22 cellular contexts compared by ENCODE assay signal in the genomic region with DNA sequence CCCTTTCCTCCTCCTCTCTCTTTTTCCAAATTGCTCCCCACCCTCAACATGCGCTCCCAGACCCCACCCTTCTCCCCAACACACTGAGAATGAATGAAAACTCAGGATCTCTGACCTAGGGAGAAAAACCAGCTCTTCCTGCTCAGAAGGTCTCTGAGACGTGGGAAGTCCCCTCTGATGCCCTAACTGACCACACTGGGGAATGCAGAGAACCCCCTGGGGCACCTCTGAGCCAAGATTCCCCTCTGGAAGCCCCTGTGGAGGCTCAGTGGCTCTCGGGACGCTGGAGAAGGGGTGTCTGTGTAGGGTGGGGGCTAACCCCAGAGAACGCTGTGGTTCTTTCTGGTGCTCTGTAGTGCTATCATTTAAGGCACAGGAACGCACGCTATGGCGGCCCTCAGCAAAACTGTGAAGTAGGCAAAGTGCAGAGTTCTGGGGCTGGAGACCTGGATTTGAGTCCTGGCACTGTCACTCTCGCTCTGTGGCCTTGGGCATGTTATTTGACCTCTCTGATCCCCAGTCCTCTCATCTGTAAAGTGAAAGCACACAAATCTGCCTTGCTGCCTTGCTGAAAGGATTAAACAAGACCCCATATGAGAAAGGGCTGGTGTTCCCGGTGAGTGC. TPM values are rescaled to one million over a fixed set of nuclear protein-coding genes. Genes with fewer than 3 reads are reported as not detected.
DNase-seq lines count a peak whose midpoint lies in the region; ATAC-seq and TF ChIP-seq lines count a peak whose summit lies in the region.
"Had no signal": no experiment of that assay in that cellular context is flagged by ENCODE, and none has a peak within 500 bp of the region (broad histone marks: within the 10 kb centered on the region; RNA-seq: fewer than 3 reads in every experiment).

No MANE protein-coding gene starts in this region.

- peak overlapping the region; percentile 97; the same call in 2 of the 3 replicates for H2BK15ac ChIP-seq in IMR-90 (ENCODE audit: low read depth, low read length)
- peak overlapping the region; percentile 38 for H2BK15ac ChIP-seq in mesenchymal stem cell (ENCODE audit: low read depth, poor library complexity, severe bottlenecking)

- H2BK5ac ChIP-seq in IMR-90 (ENCODE audit: low read depth, low read length, poor library complexity, severe bottlenecking) (peak overlapping the region; percentile 81), mesenchymal stem cell (ENCODE audit: low read depth, low read length, poor library complexity, severe bottlenecking) (peak overlapping the region; percentile 19)

- peaks cover 21% of the 10 kb centered on the region for H3K36me3 ChIP-seq in IMR-90 (ENCODE audit: control insufficient read depth, insufficient read depth, low read length)
- H3K36me3 ChIP-seq in mesenchymal stem cell (ENCODE audit: control insufficient read depth in 1 of 2, insufficient read depth in 2 of 2, low read depth in 1 of 2, low read length in 2 of 2), result peaks cover 0 to 5% of the 10 kb centered on the region in 2 experiments
- H3K36me3 ChIP-seq: BLaER1 treated with 17β-estradiol and CSF1 and Interleukin-3, amounts not matched to agents 10 nM and 100 nM had no signal

- H4K8ac ChIP-seq in IMR-90 (ENCODE audit: low read depth in 2 of 2, low read length in 2 of 2), result peak overlapping the region; percentile 90 to 96
- peak overlapping the region; percentile 59 for H4K8ac ChIP-seq in mesenchymal stem cell (ENCODE audit: low read length)

- no peaks in the 10 kb centered on the region; the same call in 1 of the 2 replicates for H4K20me1 ChIP-seq in IMR-90 (ENCODE audit: insufficient read depth, low read length)

- H2AFZ ChIP-seq in IMR-90 (replicated peaks; ENCODE audit: low read length, poor library complexity), result peak overlapping the region; percentile 2
- no peak overlapping the region for H2AFZ ChIP-seq in mesenchymal stem cell (ENCODE audit: low read depth, low read length)
- H2AFZ ChIP-seq: hepatocyte had no signal

- peak overlapping the region; percentile 25; the same call in 1 of the 2 replicates for H3K18ac ChIP-seq in IMR-90 (ENCODE audit: low read depth, low read length)
- peak overlapping the region; percentile 83 to 90 for H3K18ac ChIP-seq in mesenchymal stem cell (ENCODE audit: low read depth in 1 of 2, low read length in 2 of 2)

- peak overlapping the region; percentile 98 for H2BK20ac ChIP-seq in IMR-90 (ENCODE audit: low read depth, low read length)

- H3K27me3 ChIP-seq in IMR-90 (ENCODE audit: control insufficient read depth, insufficient read depth, low read length) (no peaks in the 10 kb centered on the region), mesenchymal stem cell (ENCODE audit: control insufficient read depth in 1 of 2, insufficient read depth in 1 of 2, low read length in 2 of 2) (no peaks in the 10 kb centered on the region)
- H3K27me3 ChIP-seq: right lobe of liver had no signal

- H3K4ac ChIP-seq in IMR-90 (ENCODE audit: low read depth, low read length) (peak overlapping the region; percentile 95), mesenchymal stem cell (ENCODE audit: low read depth in 1 of 2, low read length in 2 of 2) (peak overlapping the region; percentile 79 to 92)

- H2BK12ac ChIP-seq in mesenchymal stem cell (ENCODE audit: low read length in 2 of 2), result peak overlapping the region; percentile 84 to 99

- H3K14ac ChIP-seq in IMR-90 (replicated peaks; ENCODE audit: low read depth, low read length), result peak overlapping the region; percentile 92
- peak overlapping the region in 1 of 2 experiments; percentile 64 for H3K14ac ChIP-seq in mesenchymal stem cell (ENCODE audit: low read length in 2 of 2)

- TF ChIP-seq POLR2A in IMR-90 (IDR thresholded peaks at IDR 0.05; ENCODE audit: low read depth, low read length), result no peak

- H3K9ac ChIP-seq in IMR-90 (ENCODE audit: low read depth, low read length) (no peak overlapping the region; the same call in 1 of the 2 replicates), mesenchymal stem cell (ENCODE audit: low read length) (no peak overlapping the region)
- H3K9ac ChIP-seq: BLaER1 treated with 17β-estradiol and CSF1 and Interleukin-3, amounts not matched to agents 10 nM and 100 nM had no signal

- BruUV-seq in IMR-90 (replicated peaks; lab: Mats Ljungman, UMichigan), result no TSS peak

- H3K9me3 ChIP-seq in IMR-90 (ENCODE audit: control insufficient read depth, insufficient read depth, low read length), result no peaks in the 10 kb centered on the region
- no peaks in the 10 kb centered on the region for H3K9me3 ChIP-seq in mesenchymal stem cell (ENCODE audit: control insufficient read depth, low read length)
- H3K9me3 ChIP-seq: BLaER1 treated with 17β-estradiol and CSF1 and Interleukin-3, amounts not matched to agents 10 nM and 100 nM; right lobe of liver had no signal

- DNase-seq in IMR-90 (no peak), mesenchymal stem cell (peak; percentile 57), substantia nigra (lab: John Stamatoyannopoulos, UW) (no peak), T-helper 9 cell (no peak), NCI-H526 (lab: John Stamatoyannopoulos, UW) (no peak), H4 (ENCODE audit: low spot score) (no peak)
- DNase-seq: activated CD4-positive, alpha-beta T cell treated with anti-CD3 and anti-CD28 coated beads for 48 hours; activated T-cell treated with anti-CD3 and anti-CD28 coated beads for 4 hours; cerebellar nuclear complex; DMS79 treated with DMSO at 0.1 percent for 48 hours; H7; left colon; NCI-H1436; NCI-H526 treated with DMSO at 0.1 percent for 48 hours; stimulated activated naive CD8-positive, alpha-beta T cell treated with anti-CD3 and anti-CD28 coated beads, Interleukin-15, amount 100 ng/mL, for 72 hours; T1000 had no signal

- H3K4me1 ChIP-seq in IMR-90 (ENCODE audit: control insufficient read depth, insufficient read depth, low read length), result peaks cover 46% of the 10 kb centered on the region
- peaks cover 69% of the 10 kb centered on the region for H3K4me1 ChIP-seq in mesenchymal stem cell (ENCODE audit: control insufficient read depth, insufficient read depth, low read depth, low read length)

- peak overlapping the region; percentile 83; the same call in 1 of the 2 replicates for H3K56ac ChIP-seq in IMR-90 (ENCODE audit: extremely low read depth, insufficient read depth, low read length)

- ATAC-seq in IMR-90 (ENCODE audit: low read depth) (no peak), GM19351 (IDR thresholded peaks at IDR 0.05; ENCODE audit: unreplicated experiment) (no peak)
- ATAC-seq: activated naive CD4-positive, alpha-beta T cell treated with anti-CD3 and anti-CD28 coated beads, Interleukin-2, amount 50 U/mL, for 72 hours; stimulated activated naive CD8-positive, alpha-beta T cell treated with anti-CD3 and anti-CD28 coated beads, Interleukin-15, amount 100 ng/mL, for 72 hours had no signal

- CTCF ChIA-PET in IMR-90 (lab: Yijun Ruan, JAX), result interaction anchor here (1.1 to 2.6 kb wide), 6 partner anchors 9 to 43 kb away, joined by 3 to 20 read pairs (median 4); no protein-coding TSS in a partner anchor

- in situ Hi-C loops in IMR-90 (cut with MboI; ENCODE audit: low sequenced_read_pairs), result no loop called here

- peak overlapping the region; percentile 93 for H2BK120ac ChIP-seq in IMR-90 (ENCODE audit: low read depth, low read length)
- peak overlapping the region; percentile 97 for H2BK120ac ChIP-seq in mesenchymal stem cell (ENCODE audit: low read depth, low read length)

- 81% methylated on average over 3 of the region's 10 CpGs; no CpG with 5 or more reads in 1 of the 2 experiments for WGBS in IMR-90 (ENCODE audit: extremely low coverage in 2 of 2, insufficient read length in 1 of 2), 2 experiments
- 86% methylated on average over 10 of the region's 10 CpGs for WGBS in mesenchymal stem cell

- dilution Hi-C loops in IMR-90 (cut with HindIII; ENCODE audit: low sequenced_read_pairs, unreplicated experiment), result no loop called here

- H2AK9ac ChIP-seq in IMR-90 (replicated peaks; ENCODE audit: low read depth, low read length, poor library complexity), result peak overlapping the region; percentile 66

- H3K4me3 ChIP-seq in IMR-90 (ENCODE audit: insufficient read depth, low read depth, low read length), result no peak overlapping the region
- no peak overlapping the region for H3K4me3 ChIP-seq in mesenchymal stem cell (ENCODE audit: insufficient read depth in 1 of 2, low read depth in 1 of 2, low read length in 2 of 2)
- H3K4me3 ChIP-seq: BLaER1 treated with 17β-estradiol and CSF1 and Interleukin-3, amounts not matched to agents 10 nM and 100 nM; hepatocyte had no signal

- H3K23ac ChIP-seq in IMR-90 (ENCODE audit: low read depth, low read length) (peak overlapping the region; percentile 94), mesenchymal stem cell (ENCODE audit: low read length in 2 of 2) (no peak overlapping the region)

- intact Hi-C loops in IMR-90 (cut with micrococcal nuclease), result no loop called here

- peak overlapping the region; percentile 23; the same call in 1 of the 2 replicates for H4K5ac ChIP-seq in IMR-90 (ENCODE audit: low read depth, low read length)

- H4K91ac ChIP-seq in IMR-90 (ENCODE audit: insufficient read depth, low read depth, low read length) (peak overlapping the region; percentile 99), mesenchymal stem cell (ENCODE audit: low read length) (peak overlapping the region; percentile 94)

- H3K79me1 ChIP-seq in IMR-90 (ENCODE audit: low read depth in 1 of 2, low read length in 2 of 2), result peaks cover 26 to 71% of the 10 kb centered on the region in 2 experiments; a peak in 3 of 4 replicates
- H3K79me1 ChIP-seq in mesenchymal stem cell (replicated peaks; ENCODE audit: low read length, poor library complexity, severe bottlenecking), result no peaks in the 10 kb centered on the region

- no peak for TF ChIP-seq RAD21 in IMR-90 (IDR thresholded peaks at IDR 0.05; ENCODE audit: low read length)

- peaks cover 26% of the 10 kb centered on the region for H3K9me1 ChIP-seq in IMR-90 (ENCODE audit: insufficient read depth, low read length)

- POLR2A ChIA-PET in IMR-90 (lab: Charles Lee; ENCODE audit: unreplicated experiment), result no interaction called here

- no peak for TF ChIP-seq CTCF in IMR-90 (conservative IDR thresholded peaks at IDR 0.05; ENCODE audit: low read depth, low read length)

- H3K27ac ChIP-seq in IMR-90 (ENCODE audit: insufficient read depth, low read length) (0 out of 2 replicates have a peak overlapping the region, but pooled peaks have one; percentile 2), cingulate gyrus (ENCODE audit: low read depth, low read length) (peak overlapping the region; percentile 93), mesenchymal stem cell (ENCODE audit: low read length, poor library complexity, severe bottlenecking) (no peak overlapping the region), substantia nigra (ENCODE audit: low read depth, low read length, poor library complexity, severe bottlenecking) (peak overlapping the region; percentile 91)
- H3K27ac ChIP-seq: BLaER1 treated with 17β-estradiol and CSF1 and Interleukin-3, amounts not matched to agents 10 nM and 100 nM had no signal

- peak overlapping the region; percentile 99 for H2AK5ac ChIP-seq in IMR-90 (ENCODE audit: low read depth, low read length)
- peak overlapping the region; percentile 94 for H2AK5ac ChIP-seq in mesenchymal stem cell (ENCODE audit: low read length, severe bottlenecking)

- H3K4me2 ChIP-seq in IMR-90 (ENCODE audit: low read depth, low read length) (no peak overlapping the region), mesenchymal stem cell (ENCODE audit: low read length, poor library complexity, severe bottlenecking) (no peak overlapping the region)
- H3K4me2 ChIP-seq: BLaER1 treated with 17β-estradiol and CSF1 and Interleukin-3, amounts not matched to agents 10 nM and 100 nM had no signal

RNA-seq across cellular contexts. Expression of a gene that starts 17.1 kb away (rescaled TPM):
- total RNA-seq in IMR-90 (2012; rRNA removed), result 7.8 and 7.9 TPM in 2 replicates
- polyA plus RNA-seq in IMR-90 (2012; rRNA removed), result 9.0 and 11.2 TPM in 2 replicates
- polyA plus RNA-seq in IMR-90 (2012; cell fraction: cytosol; rRNA removed), result 6.2 and 7.6 TPM in 2 replicates
- 5.0 and 13.0 TPM in 2 replicates for polyA plus RNA-seq in IMR-90 (2012; cell fraction: nucleus; rRNA removed; ENCODE audit: low replicate concordance)
- 5.8 TPM for polyA plus RNA-seq in mesenchymal stem cell (2013, experiment 1 of 2)
- 6.0 TPM for polyA plus RNA-seq in mesenchymal stem cell (2013, experiment 2 of 2)
- total RNA-seq in H4 (2014; rRNA removed; shearing (Covaris generic)), result 13.1 and 13.6 TPM in 2 replicates
- total RNA-seq: activated naive CD4-positive, alpha-beta T cell treated with anti-CD3 and anti-CD28 coated beads, Interleukin-2, amount 50 U/mL, for 72 hours had no signal
